8 cellular contexts compared by ENCODE assay signal in the genomic region with DNA sequence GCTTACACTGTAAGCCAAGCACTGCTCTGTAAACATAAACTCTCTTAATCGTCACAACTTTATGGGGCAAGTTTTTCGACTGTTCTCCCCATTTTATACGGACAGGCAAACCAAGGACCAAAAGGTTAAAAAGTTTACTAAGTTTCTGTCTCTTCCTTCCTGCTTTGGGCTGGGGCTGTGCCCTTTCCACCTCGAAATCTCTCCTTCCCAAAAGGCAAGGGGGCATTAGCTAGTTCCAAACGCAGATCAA. TPM values are rescaled to one million over a fixed set of nuclear protein-coding genes. Genes with fewer than 3 reads are reported as not detected.
DNase-seq lines count a peak whose midpoint lies in the region; ATAC-seq, FAIRE-seq and TF ChIP-seq lines count a peak whose summit lies in the region.

No MANE protein-coding gene starts in this region.

- H3K9me3 ChIP-seq in BLaER1 (no peaks in the 10 kb centered on the region), NT2/D1 (ENCODE audit: insufficient read depth, low read length) (no peaks in the 10 kb centered on the region), neural cell (ENCODE audit: low read length) (no peaks in the 10 kb centered on the region)

- H3K27ac Mint-ChIP-seq in effector memory CD8-positive, alpha-beta T cell: peak overlapping the region; percentile 100

- TF ChIP-seq CTCF in neural cell (IDR thresholded peaks at IDR 0.05; ENCODE audit: poor library complexity, severe bottlenecking): no peak

- H3K9ac ChIP-seq in BLaER1 (peak overlapping the region; percentile 100), NT2/D1 (ENCODE audit: insufficient read length, low read depth) (peak overlapping the region; percentile 82), neural cell (ENCODE audit: low read length) (peak overlapping the region; percentile 99)

- H3K79me2 ChIP-seq in neural cell (replicated peaks; ENCODE audit: insufficient read depth, low read length): peaks cover 59% of the 10 kb centered on the region

- H3K27ac ChIP-seq in BLaER1 (peak overlapping the region; percentile 100; the same call in 1 of the 2 replicates), neural cell (ENCODE audit: low read length) (no peak overlapping the region)

- H3K4me3 Mint-ChIP-seq in effector memory CD8-positive, alpha-beta T cell: peak overlapping the region; percentile 90 to 98

- H3K36me3 Mint-ChIP-seq in effector memory CD8-positive, alpha-beta T cell (ENCODE audit: insufficient read depth): peaks cover 96% of the 10 kb centered on the region

- H3F3A ChIP-seq in neural cell (ENCODE audit: insufficient read depth, low read length, poor library complexity, severe bottlenecking): peaks cover 5% of the 10 kb centered on the region

- no peaks in the 10 kb centered on the region for H3K9me3 Mint-ChIP-seq in effector memory CD8-positive, alpha-beta T cell

- H3K36me3 ChIP-seq in BLaER1 (peaks cover 46% of the 10 kb centered on the region), NT2/D1 (ENCODE audit: insufficient read depth, insufficient read length, low read length) (peaks cover 34% of the 10 kb centered on the region), neural cell (ENCODE audit: insufficient read depth, low read length) (peaks cover 15% of the 10 kb centered on the region)

- TF ChIP-seq EP300 in neural cell (conservative IDR thresholded peaks at IDR 0.05; ENCODE audit: poor library complexity, severe bottlenecking): no peak

- no peak for FAIRE-seq in urothelium cell line (lab: Jason Lieb, UNC)

- H3K27me3 Mint-ChIP-seq in effector memory CD8-positive, alpha-beta T cell: no peaks in the 10 kb centered on the region

- H3K4me1 Mint-ChIP-seq in effector memory CD8-positive, alpha-beta T cell (ENCODE audit: low read depth in 2 of 2): peaks cover 39 to 42% of the 10 kb centered on the region in 2 donors

- H3K27me3 ChIP-seq in BLaER1 (no peaks in the 10 kb centered on the region), NT2/D1 (ENCODE audit: insufficient read depth, insufficient read length) (no peaks in the 10 kb centered on the region), neural cell (ENCODE audit: insufficient read depth, low read depth, low read length) (no peaks in the 10 kb centered on the region)

- H3K9me2 ChIP-seq in neural cell (ENCODE audit: insufficient read depth, low read length): no peaks in the 10 kb centered on the region

- peak overlapping the region; percentile 95 for H3K4me2 ChIP-seq in BLaER1
- H3K4me2 ChIP-seq in neural cell (ENCODE audit: low read length): peak overlapping the region; percentile 63

- no peak for TF ChIP-seq RAD21 in neural cell (conservative IDR thresholded peaks at IDR 0.05)

- DNase-seq in NT2/D1 (ENCODE audit: low read depth, low spot score) (no peak), H4 (ENCODE audit: low spot score) (no peak), urothelium cell line (ENCODE audit: low spot score) (no peak), NCI-H524 (lab: John Stamatoyannopoulos, UW) (no peak)
- DNase-seq in effector memory CD8-positive, alpha-beta T cell: no peak
- DNase-seq in NK-92 treated with Interleukin-12 subunit alpha and Interleukin-12 subunit beta, amount 100 ng/mL, for 24 hours (lab: John Stamatoyannopoulos, UW): no peak

- H3K4me1 ChIP-seq in BLaER1 (peaks cover 57% of the 10 kb centered on the region), NT2/D1 (ENCODE audit: insufficient read depth, insufficient read length) (peaks cover 22% of the 10 kb centered on the region)

- H3K4me3 ChIP-seq in BLaER1 (peak overlapping the region; percentile 99), NT2/D1 (ENCODE audit: insufficient read length, low read depth) (peak overlapping the region; percentile 100), neural cell (ENCODE audit: low read length) (peak overlapping the region; percentile 100)

- no peak for ATAC-seq in effector memory CD8-positive, alpha-beta T cell (replicated peaks)

- H2AFZ ChIP-seq in neural cell (ENCODE audit: low read depth, low read length): no peak overlapping the region

- H4K20me1 ChIP-seq in BLaER1 (peaks cover 69% of the 10 kb centered on the region), neural cell (ENCODE audit: insufficient read depth) (peaks cover 46% of the 10 kb centered on the region)

TF ChIP-seq in neural cell, 6 proteins besides CTCF, POLR2A, EP300 and RAD21:
- TF ChIP-seq TAF1 (IDR thresholded peaks at IDR 0.05; ENCODE audit: low read depth) (no peak), EZH2 (IDR thresholded peaks at IDR 0.05; ENCODE audit: borderline replicate concordance, insufficient read depth, low read length, poor library complexity, severe bottlenecking) (no peak), MXI1 (conservative IDR thresholded peaks at IDR 0.05; ENCODE audit: poor library complexity, severe bottlenecking) (no peak), SMC3 (conservative IDR thresholded peaks at IDR 0.05; ENCODE audit: poor library complexity) (no peak)
TF ChIP-seq in neural cell: peak in this region for 0.

RNA-seq across cellular contexts. Expression of a gene that starts 2.2 kb away (rescaled TPM):
- 94.9 and 134 TPM in 2 replicates for polyA plus RNA-seq in neural cell
- 150 and 167 TPM in 2 replicates for polyA minus RNA-seq in neural cell
- total RNA-seq in H4 (2014; rRNA removed; shearing (Covaris generic)): 29.1 and 86.4 TPM in 2 replicates

RNA-seq across cellular contexts. Expression of a gene that starts 4.9 kb away (rescaled TPM):
- polyA plus RNA-seq in neural cell: 2.5 and 3.7 TPM in 2 replicates
- polyA minus RNA-seq in neural cell: 2.7 and 4.3 TPM in 2 replicates
- 0.62 and 1.0 TPM in 2 replicates for total RNA-seq in H4 (2014; rRNA removed; shearing (Covaris generic))

RNA-seq across cellular contexts. Expression of a gene that starts 43.7 kb away (rescaled TPM):
- polyA plus RNA-seq in neural cell: 382 and 410 TPM in 2 replicates
- 127 and 138 TPM in 2 replicates for polyA minus RNA-seq in neural cell
- 349 and 397 TPM in 2 replicates for total RNA-seq in H4 (2014; rRNA removed; shearing (Covaris generic))

RNA-seq across cellular contexts. Expression of a gene that starts 53.0 kb away (rescaled TPM):
- polyA plus RNA-seq in neural cell: 1.6 and 2.6 TPM in 2 replicates
- 0.24 and 0.93 TPM in 2 replicates for polyA minus RNA-seq in neural cell
- 0.06 TPM in 1 of 2 replicates, not detected in the other for total RNA-seq in H4 (2014; rRNA removed; shearing (Covaris generic))
